In genomic region chr10:73674546-73674945, GRCh38 we compare ENCODE assay signal across 4 cellular contexts. TPM values are rescaled to one million over a fixed set of nuclear protein-coding genes. Genes with fewer than 3 reads are reported as not detected.
"Had no signal": no experiment of that assay in that cellular context is flagged by ENCODE, and none has a peak within 500 bp of the region (broad histone marks: within the 10 kb centered on the region; RNA-seq: fewer than 3 reads in every experiment).

No MANE protein-coding gene starts in this region.

RNA-seq across cellular contexts. Expression of gene SYNPO2L, which starts 18.7 kb away (rescaled TPM):
- total RNA-seq: HepG2, HT-29 had no signal
- polyA plus RNA-seq: HepG2, IgD-negative memory B cell had no signal

RNA-seq across cellular contexts. Expression of gene MYOZ1, which starts 33.3 kb away (rescaled TPM):
- total RNA-seq: HepG2, HT-29, HT1080 had no signal
- polyA plus RNA-seq: HepG2, IgD-negative memory B cell had no signal
